ENCODE assay signal across 8 cellular contexts in genomic region chrX:51893931-51894696, GRCh38. TPM values are rescaled to one million over a fixed set of nuclear protein-coding genes. Genes with fewer than 3 reads are reported as not detected.
DNase-seq lines count a peak whose midpoint lies in the region; ATAC-seq and TF ChIP-seq lines count a peak whose summit lies in the region.

No MANE protein-coding gene starts in this region.

- H2AFZ ChIP-seq in neural cell (ENCODE audit: low read depth, low read length): no peak overlapping the region

- no peak overlapping the region for H3K27ac ChIP-seq in CD4-positive, CD25-positive, alpha-beta regulatory T cell (ENCODE audit: insufficient read depth, low read length, poor library complexity, severe bottlenecking)
- H3K27ac ChIP-seq in KOPT-K1 (ENCODE audit: low read depth, low read length, poor library complexity, severe bottlenecking): peak overlapping the region; percentile 74
- H3K27ac ChIP-seq in neural cell (ENCODE audit: low read length): peak overlapping the region; percentile 96

- TF ChIP-seq RAD21 in neural cell (conservative IDR thresholded peaks at IDR 0.05): no peak

- CTCF ChIA-PET in activated CD4-positive, alpha-beta memory T cell treated with anti-CD3 and anti-CD28 coated beads for 36 hours (lab: Charles Lee): no interaction called here

- no peaks in the 10 kb centered on the region for H3K27me3 ChIP-seq in CD4-positive, CD25-positive, alpha-beta regulatory T cell (ENCODE audit: control insufficient read depth, insufficient read depth, low read length)
- no peaks in the 10 kb centered on the region for H3K27me3 ChIP-seq in neural cell (ENCODE audit: insufficient read depth, low read depth, low read length)

- H3K9me3 ChIP-seq in CD4-positive, CD25-positive, alpha-beta regulatory T cell (ENCODE audit: control insufficient read depth in 2 of 2, low read length in 2 of 2): no peaks in the 10 kb centered on the region
- H3K9me3 ChIP-seq in KOPT-K1 (ENCODE audit: insufficient read depth, low read length, poor library complexity, severe bottlenecking) (no peaks in the 10 kb centered on the region), neural cell (ENCODE audit: low read length) (no peaks in the 10 kb centered on the region)

- peaks cover 11% of the 10 kb centered on the region for H3K36me3 Mint-ChIP-seq in CD4-positive, CD25-positive, alpha-beta regulatory T cell
- peaks cover 5% of the 10 kb centered on the region for H3K36me3 Mint-ChIP-seq in activated CD4-positive, alpha-beta memory T cell treated with anti-CD3 and anti-CD28 coated beads for 36 hours

- H3K4me1 Mint-ChIP-seq in CD4-positive, CD25-positive, alpha-beta regulatory T cell: peaks cover 0 to 32% (median 13%) of the 10 kb centered on the region in 4 donors
- H3K4me1 Mint-ChIP-seq in activated CD4-positive, alpha-beta memory T cell treated with anti-CD3 and anti-CD28 coated beads for 36 hours (ENCODE audit: low read depth): peaks cover 7% of the 10 kb centered on the region

- POLR2A ChIA-PET in activated CD4-positive, alpha-beta memory T cell treated with anti-CD3 and anti-CD28 coated beads for 36 hours (lab: Charles Lee): no interaction called here

- H3K4me1 ChIP-seq in CD4-positive, CD25-positive, alpha-beta regulatory T cell (ENCODE audit: control insufficient read depth, insufficient read depth, low read length, poor library complexity, severe bottlenecking): peaks cover 3% of the 10 kb centered on the region

- H3K4me3 ChIP-seq in CD4-positive, CD25-positive, alpha-beta regulatory T cell (ENCODE audit: low read depth, low read length): peak overlapping the region; percentile 62
- H3K4me3 ChIP-seq in fibroblast of mammary gland (ENCODE audit: control insufficient read depth, low read depth, low read length) (peak overlapping the region; percentile 78), neural cell (ENCODE audit: low read length) (peak overlapping the region; percentile 79)

- intact Hi-C loops in activated CD4-positive, alpha-beta memory T cell treated with anti-CD3 and anti-CD28 coated beads for 36 hours (cut with micrococcal nuclease): loop anchor here (1.0 to 5.0 kb wide), 2 partner anchors 91 to 368 kb away; no protein-coding TSS in a partner anchor

- H3K36me3 ChIP-seq in CD4-positive, CD25-positive, alpha-beta regulatory T cell (ENCODE audit: control insufficient read depth, insufficient read depth, low read length): no peaks in the 10 kb centered on the region
- peaks cover 36% of the 10 kb centered on the region for H3K36me3 ChIP-seq in KOPT-K1 (ENCODE audit: insufficient read depth, low read length)
- no peaks in the 10 kb centered on the region for H3K36me3 ChIP-seq in neural cell (ENCODE audit: insufficient read depth, low read length)

- peaks cover 6% of the 10 kb centered on the region for H3F3A ChIP-seq in neural cell (ENCODE audit: insufficient read depth, low read length, poor library complexity, severe bottlenecking)

- DNase-seq in CD4-positive, CD25-positive, alpha-beta regulatory T cell: peak in 2 of 3 donors; percentile 5 to 21
- DNase-seq in activated CD4-positive, alpha-beta memory T cell treated with anti-CD3 and anti-CD28 coated beads for 36 hours: peak; percentile 23
- peak; percentile 22 for DNase-seq in fibroblast of mammary gland (ENCODE audit: low read depth)

- H3K27me3 Mint-ChIP-seq in CD4-positive, CD25-positive, alpha-beta regulatory T cell: no peaks in the 10 kb centered on the region
- no peaks in the 10 kb centered on the region for H3K27me3 Mint-ChIP-seq in activated CD4-positive, alpha-beta memory T cell treated with anti-CD3 and anti-CD28 coated beads for 36 hours

- H3K79me2 ChIP-seq in neural cell (replicated peaks; ENCODE audit: insufficient read depth, low read length): peaks cover 41% of the 10 kb centered on the region

- H3K4me2 ChIP-seq in neural cell (ENCODE audit: low read length): peak overlapping the region; percentile 30

- no peaks in the 10 kb centered on the region for H4K20me1 ChIP-seq in neural cell (ENCODE audit: insufficient read depth)

- ATAC-seq in CD4-positive, CD25-positive, alpha-beta regulatory T cell (ENCODE audit: low read depth in 2 of 2): no peak
- ATAC-seq in HG02759 (IDR thresholded peaks at IDR 0.05; ENCODE audit: unreplicated experiment) (no peak), GM19324 (IDR thresholded peaks at IDR 0.05; ENCODE audit: low FRiP score, unreplicated experiment) (no peak), HG02571 (IDR thresholded peaks at IDR 0.05; ENCODE audit: unreplicated experiment) (no peak)

- peak; percentile 8 for TF ChIP-seq EP300 in neural cell (conservative IDR thresholded peaks at IDR 0.05; ENCODE audit: poor library complexity, severe bottlenecking)

- peaks cover 0 to 2% (median 0%) of the 10 kb centered on the region in 7 donors for H3K9me3 Mint-ChIP-seq in CD4-positive, CD25-positive, alpha-beta regulatory T cell
- H3K9me3 Mint-ChIP-seq in activated CD4-positive, alpha-beta memory T cell treated with anti-CD3 and anti-CD28 coated beads for 36 hours: no peaks in the 10 kb centered on the region

- peak overlapping the region; percentile 83 to 94 (median 92) for H3K4me3 Mint-ChIP-seq in CD4-positive, CD25-positive, alpha-beta regulatory T cell
- peak overlapping the region; percentile 91 for H3K4me3 Mint-ChIP-seq in activated CD4-positive, alpha-beta memory T cell treated with anti-CD3 and anti-CD28 coated beads for 36 hours

- peak overlapping the region; percentile 96 for H3K9ac ChIP-seq in neural cell (ENCODE audit: low read length)

- H3K27ac Mint-ChIP-seq in CD4-positive, CD25-positive, alpha-beta regulatory T cell: peak overlapping the region; percentile 56 to 90 (median 80)
- H3K27ac Mint-ChIP-seq in activated CD4-positive, alpha-beta memory T cell treated with anti-CD3 and anti-CD28 coated beads for 36 hours: peak overlapping the region; percentile 61

- H3K9me2 ChIP-seq in neural cell (ENCODE audit: insufficient read depth, low read length): no peaks in the 10 kb centered on the region

- TF ChIP-seq CTCF in fibroblast of mammary gland (conservative IDR thresholded peaks at IDR 0.05; ENCODE audit: control insufficient read depth, insufficient read depth, low read depth, low read length) (no peak), neural cell (IDR thresholded peaks at IDR 0.05; ENCODE audit: poor library complexity, severe bottlenecking) (no peak)

TF ChIP-seq in neural cell, 6 proteins besides CTCF, POLR2A, EP300 and RAD21:
- TF ChIP-seq TAF1 (IDR thresholded peaks at IDR 0.05; ENCODE audit: low read depth): peak; percentile 9
- no peak for TF ChIP-seq EZH2 (IDR thresholded peaks at IDR 0.05; ENCODE audit: borderline replicate concordance, insufficient read depth, low read length, poor library complexity, severe bottlenecking)
- TF ChIP-seq REST (IDR thresholded peaks at IDR 0.05; ENCODE audit: borderline replicate concordance): peak; percentile 33
- no peak for TF ChIP-seq POLR2AphosphoS5 (IDR thresholded peaks at IDR 0.05)
- TF ChIP-seq SMC3 (conservative IDR thresholded peaks at IDR 0.05; ENCODE audit: poor library complexity): no peak
- no peak for TF ChIP-seq MXI1 (conservative IDR thresholded peaks at IDR 0.05; ENCODE audit: poor library complexity, severe bottlenecking)

RNA-seq across cellular contexts. Expression of gene MAGED1, which starts 0.7 kb away (rescaled TPM):
- 23.3 TPM for total RNA-seq in CD4-positive, CD25-positive, alpha-beta regulatory T cell
- 10 to 100 TPM; 34.7 to 37.5 (median 35.2) TPM for polyA plus RNA-seq in CD4-positive, CD25-positive, alpha-beta regulatory T cell
- total RNA-seq in activated CD4-positive, alpha-beta memory T cell treated with anti-CD3 and anti-CD28 coated beads for 36 hours: 10 to 100 TPM; 42.7 to 43.1 TPM
- 378 and 408 TPM in 2 replicates for polyA plus RNA-seq in neural cell
- 345 and 389 TPM in 2 replicates for polyA minus RNA-seq in neural cell
